In the genomic region with DNA sequence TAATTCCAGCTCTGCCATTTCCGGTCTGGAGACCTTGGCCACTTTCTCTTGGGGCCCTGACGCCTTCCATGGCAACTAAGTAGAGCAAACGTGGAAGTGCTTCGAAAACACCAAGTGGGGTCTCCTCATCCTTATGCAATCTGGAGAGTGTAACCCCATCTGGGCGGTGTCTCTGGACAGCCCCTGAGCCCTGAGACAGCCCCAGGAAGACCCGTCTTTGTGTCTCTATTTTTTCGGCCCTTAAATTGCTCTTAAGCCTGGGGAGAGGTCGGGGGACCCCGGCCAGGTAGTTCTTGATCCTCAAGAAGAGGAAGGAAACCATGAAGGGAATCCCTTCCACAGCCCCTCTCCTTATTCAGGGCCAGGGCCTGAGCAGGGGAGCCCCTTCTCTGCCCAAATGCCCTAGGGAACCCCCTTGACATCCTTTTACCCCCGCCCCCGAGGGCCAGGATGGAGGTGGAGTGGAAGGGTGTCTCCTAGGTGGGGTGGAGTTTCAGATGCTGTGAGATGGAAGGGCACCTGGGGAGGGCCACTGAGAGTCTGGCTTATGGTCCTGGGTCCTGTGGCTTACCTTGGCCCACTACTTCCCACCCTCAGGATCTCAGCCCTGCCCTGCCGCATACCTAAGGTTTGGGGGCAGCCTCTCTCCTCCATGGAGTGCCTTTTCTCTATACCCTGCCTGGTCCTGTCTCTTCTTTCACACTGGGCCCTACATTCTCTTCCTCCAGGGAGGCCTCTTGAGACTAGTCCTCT, we compare ENCODE assay signal across 8 cellular contexts. TPM values are rescaled to one million over a fixed set of nuclear protein-coding genes. Genes with fewer than 3 reads are reported as not detected.
DNase-seq lines count a peak whose midpoint lies in the region; ATAC-seq and TF ChIP-seq lines count a peak whose summit lies in the region.

No MANE protein-coding gene starts in this region.

- WGBS in SK-N-SH (ENCODE audit: low lambda C conversion rate), result 95% methylated on average over 12 of the region's 12 CpGs
- WGBS in right lobe of liver (ENCODE audit: insufficient coverage, low coverage, low lambda C conversion rate, missing lambda C conversion rate), result 54% methylated on average over 6 of the region's 12 CpGs
- 36 to 47% methylated on average over 11 to 12 of the region's 12 CpGs for WGBS in testis, 2 donors

- H3F3A ChIP-seq in SK-N-SH (replicated peaks; ENCODE audit: insufficient read depth), result peaks cover 13% of the 10 kb centered on the region

- H3K27ac ChIP-seq in SK-N-SH (ENCODE audit: low read depth in 2 of 2, low read length in 1 of 2), result peak overlapping the region; percentile 68 to 71
- peak overlapping the region; percentile 69 to 94 (median 85) for H3K27ac ChIP-seq in right lobe of liver
- peak overlapping the region; percentile 78 to 97 for H3K27ac ChIP-seq in testis

- H3K36me3 ChIP-seq in SK-N-SH (replicated peaks in 1 of 2; ENCODE audit: control insufficient read depth in 1 of 2, insufficient read depth in 2 of 2, low read length in 1 of 2) (no peaks in the 10 kb centered on the region), right lobe of liver (no peaks in the 10 kb centered on the region), testis (ENCODE audit: low read depth, missing control alignments) (no peaks in the 10 kb centered on the region)

- no peak for DNase-seq in SK-N-SH
- DNase-seq in astrocyte of the cerebellum (ENCODE audit: low read depth), result no peak
- DNase-seq in right lobe of liver, result no peak
- no peak for DNase-seq in testis
- DNase-seq in putamen (ENCODE audit: low spot score), result no peak
- DNase-seq in erythroblast (lab: John Stamatoyannopoulos, UW), result no peak
- no peak for DNase-seq in DMS153 (lab: John Stamatoyannopoulos, UW)

- no peak for TF ChIP-seq EP300 in SK-N-SH (IDR thresholded peaks at IDR 0.05; ENCODE audit: borderline replicate concordance in 1 of 2, low read depth in 1 of 2, low read length in 1 of 2)

- peak overlapping the region; percentile 44 for H3K9ac ChIP-seq in SK-N-SH

- no peak overlapping the region for H2AFZ ChIP-seq in SK-N-SH (ENCODE audit: low read depth)

- H3K9me3 ChIP-seq in SK-N-SH, result no peaks in the 10 kb centered on the region
- no peaks in the 10 kb centered on the region for H3K9me3 ChIP-seq in right lobe of liver
- no peaks in the 10 kb centered on the region for H3K9me3 ChIP-seq in testis

- TF ChIP-seq POLR2A in right lobe of liver (IDR thresholded peaks at IDR 0.05) (no peak), testis (IDR thresholded peaks at IDR 0.05) (no peak), erythroblast (IDR thresholded peaks at IDR 0.05; ENCODE audit: low read length) (no peak)

- CTCF ChIA-PET in SK-N-SH (lab: Yijun Ruan, JAX), result interaction anchor here (13.7 to 30.2 kb wide), 3 partner anchors 10 to 44 kb away, joined by 199 to 949 read pairs (median 279); a partner anchor contains a TSS

- peaks cover 15% of the 10 kb centered on the region for H3K79me2 ChIP-seq in SK-N-SH (ENCODE audit: insufficient read depth)

- intact Hi-C loops in right lobe of liver (cut with DNase I) (no loop called here), testis (cut with DNase I; ENCODE audit: low total_unique reads) (no loop called here)

- H3K4me1 ChIP-seq in SK-N-SH (ENCODE audit: control insufficient read depth in 1 of 2, insufficient read depth in 2 of 2, low read depth in 1 of 2, low read length in 1 of 2), result peaks cover 7 to 30% of the 10 kb centered on the region in 2 experiments; a peak in 3 of 4 replicates
- peaks cover 0 to 17% (median 0%) of the 10 kb centered on the region in 4 donors for H3K4me1 ChIP-seq in right lobe of liver
- peaks cover 33% of the 10 kb centered on the region for H3K4me1 ChIP-seq in testis

- peak overlapping the region; percentile 69; the same call in 1 of the 2 replicates for H3K4me2 ChIP-seq in SK-N-SH

- POLR2A ChIA-PET in SK-N-SH (lab: Yijun Ruan, JAX), result interaction anchor here (0.7 to 1.4 kb wide), 2 partner anchors 36 to 57 kb away, joined by 3 to 10 read pairs; a partner anchor contains a TSS

- in situ Hi-C loops in astrocyte of the cerebellum (cut with HindIII; ENCODE audit: low sequenced_read_pairs), result loop anchor here (5.0 kb wide), 1 partner anchor 59 kb away; no protein-coding TSS in a partner anchor

- H3K9me2 ChIP-seq in SK-N-SH, result no peaks in the 10 kb centered on the region

- no peak for ATAC-seq in SK-N-SH treated with all-trans-retinoic acid at 6 μM for 48 hours
- ATAC-seq in right lobe of liver, result no peak

- H3K4me3 ChIP-seq in SK-N-SH (ENCODE audit: low read depth in 2 of 2, low read length in 1 of 2) (peak overlapping the region in 1 of 2 experiments; percentile 23; a peak in 1 of 4 replicates), astrocyte of the cerebellum (ENCODE audit: low read depth, low read length) (peak overlapping the region; percentile 37), right lobe of liver (peak overlapping the region in 2 of 3 donors; percentile 31 to 42), testis (peak overlapping the region; percentile 35 to 49)

- no peak for TF ChIP-seq CTCF in SK-N-SH (IDR thresholded peaks at IDR 0.05)
- TF ChIP-seq CTCF in astrocyte of the cerebellum (IDR thresholded peaks at IDR 0.05; ENCODE audit: low read depth, low read length, missing control alignments), result no peak
- no peak for TF ChIP-seq CTCF in right lobe of liver (IDR thresholded peaks at IDR 0.05)
- TF ChIP-seq CTCF in testis (IDR thresholded peaks at IDR 0.05), result no peak

- no peak for TF ChIP-seq RAD21 in SK-N-SH (IDR thresholded peaks at IDR 0.05; ENCODE audit: low read length)

- H3K27me3 ChIP-seq in SK-N-SH (ENCODE audit: insufficient read depth) (no peaks in the 10 kb centered on the region), right lobe of liver (no peaks in the 10 kb centered on the region), testis (no peaks in the 10 kb centered on the region)

- H4K20me1 ChIP-seq in SK-N-SH (ENCODE audit: insufficient read depth), result 0 out of 2 replicates have a peak, but pooled peaks cover under 1% of the 10 kb centered on the region

TF ChIP-seq in SK-N-SH, 30 proteins besides CTCF, POLR2A, EP300 and RAD21:
- TF ChIP-seq FOXM1 (IDR thresholded peaks at IDR 0.05; ENCODE audit: low read depth) (no peak), GATA2 (CRISPR knock-in tag; IDR thresholded peaks at IDR 0.05) (no peak), FOXJ3 (CRISPR knock-in tag; IDR thresholded peaks at IDR 0.05) (no peak)
- TF ChIP-seq, protein P1, sequence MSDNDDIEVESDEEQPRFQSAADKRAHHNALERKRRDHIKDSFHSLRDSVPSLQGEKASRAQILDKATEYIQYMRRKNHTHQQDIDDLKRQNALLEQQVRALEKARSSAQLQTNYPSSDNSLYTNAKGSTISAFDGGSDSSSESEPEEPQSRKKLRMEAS (IDR thresholded peaks at IDR 0.05; ENCODE audit: low read depth), result no peak
- TF ChIP-seq, protein P2, sequence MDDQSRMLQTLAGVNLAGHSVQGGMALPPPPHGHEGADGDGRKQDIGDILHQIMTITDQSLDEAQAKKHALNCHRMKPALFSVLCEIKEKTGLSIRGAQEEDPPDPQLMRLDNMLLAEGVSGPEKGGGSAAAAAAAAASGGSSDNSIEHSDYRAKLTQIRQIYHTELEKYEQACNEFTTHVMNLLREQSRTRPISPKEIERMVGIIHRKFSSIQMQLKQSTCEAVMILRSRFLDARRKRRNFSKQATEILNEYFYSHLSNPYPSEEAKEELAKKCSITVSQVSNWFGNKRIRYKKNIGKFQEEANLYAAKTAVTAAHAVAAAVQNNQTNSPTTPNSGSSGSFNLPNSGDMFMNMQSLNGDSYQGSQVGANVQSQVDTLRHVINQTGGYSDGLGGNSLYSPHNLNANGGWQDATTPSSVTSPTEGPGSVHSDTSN (IDR thresholded peaks at IDR 0.05), result no peak

TF ChIP-seq in SK-N-SH treated with all-trans-retinoic acid at 6 μM for 48 hours, 23 proteins besides CTCF, POLR2A, EP300 and RAD21 (continues in another document):
- TF ChIP-seq ZNF70 (CRISPR knock-in tag; IDR thresholded peaks at IDR 0.05) (no peak), ISL1 (CRISPR knock-in tag; IDR thresholded peaks at IDR 0.05) (no peak), ZNF565 (CRISPR knock-in tag; conservative IDR thresholded peaks at IDR 0.05; ENCODE audit: low read depth) (no peak)

RNA-seq across cellular contexts. Expression of a gene that starts 17.6 kb away (rescaled TPM):
- 75.2 and 120 TPM in 2 replicates for polyA plus RNA-seq in SK-N-SH (2012; rRNA removed)
- polyA plus RNA-seq in SK-N-SH (2012; cell fraction: cytosol; rRNA removed), result 17.7 and 20.0 TPM in 2 replicates
- polyA plus RNA-seq in SK-N-SH (2012; cell fraction: nucleus; rRNA removed), result 429 and 610 TPM in 2 replicates
- 1 to 10 TPM; 5.0 to 8.8 (median 7.7) TPM for total RNA-seq in right lobe of liver
- 10 to 100 TPM; 55.1 to 88.5 TPM for total RNA-seq in testis
- 41.5 TPM for polyA plus RNA-seq in testis (ENCODE audit: insufficient read depth, low read depth, low replicate concordance)

RNA-seq across cellular contexts. Expression of a gene that starts 26.9 kb away (rescaled TPM):
- polyA plus RNA-seq in SK-N-SH (2012; rRNA removed) (1.7 and 2.4 TPM in 2 replicates), testis (ENCODE audit: insufficient read depth, low read depth, low replicate concordance) (7.7 TPM)
- polyA plus RNA-seq in SK-N-SH (2012; cell fraction: cytosol; rRNA removed), result 1.0 and 1.6 TPM in 2 replicates
- polyA plus RNA-seq in SK-N-SH (2012; cell fraction: nucleus; rRNA removed), result 4.9 TPM in 2 replicates
- total RNA-seq in right lobe of liver (1 to 10 TPM; 2.9 to 6.5 (median 3.9) TPM), testis (10 to 100 TPM in 1 of 2 donors, 1 to 10 TPM in 1; 8.9 to 10.4 TPM)

RNA-seq across cellular contexts. Expression of a gene that starts 36.1 kb away (rescaled TPM):
- 160 and 170 TPM in 2 replicates for polyA plus RNA-seq in SK-N-SH (2012; rRNA removed)
- 109 and 133 TPM in 2 replicates for polyA plus RNA-seq in SK-N-SH (2012; cell fraction: cytosol; rRNA removed)
- polyA plus RNA-seq in SK-N-SH (2012; cell fraction: nucleus; rRNA removed), result 170 and 184 TPM in 2 replicates
- total RNA-seq in right lobe of liver, result 10 to 100 TPM; 17.4 to 29.7 (median 21.0) TPM
- total RNA-seq in testis, result 10 to 100 TPM; 52.6 to 64.5 TPM
- 64.5 TPM for polyA plus RNA-seq in testis (ENCODE audit: insufficient read depth, low read depth, low replicate concordance)

RNA-seq across cellular contexts. Expression of a gene that starts 45.8 kb away (rescaled TPM):
- polyA plus RNA-seq in SK-N-SH (2012; rRNA removed), result not detected in 2 replicates
- polyA plus RNA-seq in SK-N-SH (2012; cell fraction: cytosol; rRNA removed), result 0.04 TPM in 1 of 2 replicates, not detected in the other
- polyA plus RNA-seq in SK-N-SH (2012; cell fraction: nucleus; rRNA removed), result 0.06 TPM in 1 of 2 replicates, not detected in the other
- total RNA-seq in right lobe of liver, result not detected
- total RNA-seq in testis, result 10 to 100 TPM; 15.6 to 21.7 TPM
- 2.6 TPM for polyA plus RNA-seq in testis (ENCODE audit: insufficient read depth, low read depth, low replicate concordance)

Comparison
In these comparisons a context has a peak if more than half of its experiments do, and no peak if none do; other contexts are left out.
1. RNA of a gene that starts 17.6 kb away (total RNA-seq): 55.1 to 88.5 TPM in testis; 5.0 to 8.8 TPM in right lobe of liver; every median in the first group is over 4 times any median in the second.
2. Peak in every context shown above with its lines, with median percentiles within 50 percentile points of each other: H3K27ac ChIP-seq.